In genomic region chr12:104505095-104505819, GRCh38 we compare ENCODE assay signal across 7 cellular contexts. TPM values are rescaled to one million over a fixed set of nuclear protein-coding genes. Genes with fewer than 3 reads are reported as not detected.
DNase-seq lines count a peak whose midpoint lies in the region; ATAC-seq and TF ChIP-seq lines count a peak whose summit lies in the region.

No MANE protein-coding gene starts in this region.

- TF ChIP-seq POLR2A in prostate gland (IDR thresholded peaks at IDR 0.05), result no peak
- no peak for TF ChIP-seq POLR2A in spleen (IDR thresholded peaks at IDR 0.05)

- WGBS in prostate gland, result 38% methylated on average over 7 of the region's 7 CpGs
- WGBS in spleen, 5 donors, result 58 to 75% (median 72%) methylated on average over 7 of the region's 7 CpGs

- H3K4me3 ChIP-seq in prostate gland (no peak overlapping the region), spleen (no peak overlapping the region)

- intact Hi-C loops in prostate gland (cut with DNase I) (no loop called here), spleen (cut with DNase I; ENCODE audit: low total_unique reads) (no loop called here)

- no peak overlapping the region for H3K27ac ChIP-seq in prostate gland
- H3K27ac ChIP-seq in spleen, result peak overlapping the region in 3 of 8 donors; percentile 1 to 24 (median 6)

- H3K27me3 ChIP-seq in prostate gland (replicated peaks; ENCODE audit: insufficient read depth) (no peaks in the 10 kb centered on the region), spleen (replicated peaks in 1 of 7) (no peaks in the 10 kb centered on the region)

- DNase-seq in NCI-H1436 (lab: John Stamatoyannopoulos, UW) (peak; percentile 53), renal cortical epithelial cell (ENCODE audit: low read depth) (peak; percentile 43), GDM1 (lab: John Stamatoyannopoulos, UW) (no peak), prostate gland (ENCODE audit: low spot score) (no peak), spleen (no peak)

- ATAC-seq in GM19023 (IDR thresholded peaks at IDR 0.05; ENCODE audit: unreplicated experiment), result peak; percentile 94
- peak; percentile 92 for ATAC-seq in HG02798 (IDR thresholded peaks at IDR 0.05; ENCODE audit: poor library complexity, unreplicated experiment)

- no peaks in the 10 kb centered on the region for H3K4me1 ChIP-seq in prostate gland (replicated peaks)
- peaks cover 16 to 99% (median 86%) of the 10 kb centered on the region in 6 donors for H3K4me1 ChIP-seq in spleen

- TF ChIP-seq CTCF in prostate gland (IDR thresholded peaks at IDR 0.05), result no peak
- TF ChIP-seq CTCF in spleen (IDR thresholded peaks at IDR 0.05 in 8 of 11, conservative IDR thresholded peaks at IDR 0.05 in 3 of 11), result no peak

- H3K9me3 ChIP-seq in prostate gland (no peaks in the 10 kb centered on the region), spleen (no peaks in the 10 kb centered on the region)

- H3K36me3 ChIP-seq in prostate gland (no peaks in the 10 kb centered on the region), spleen (peaks cover 0 to 8% (median 0%) of the 10 kb centered on the region in 6 donors)

RNA-seq across cellular contexts. Expression of gene CHST11, which starts 48.5 kb away (rescaled TPM):
- 14.9 and 20.6 TPM in 2 replicates for total RNA-seq in renal cortical epithelial cell
- 10 to 100 TPM; 10.4 to 25.4 TPM for total RNA-seq in prostate gland
- total RNA-seq in spleen, result 10 to 100 TPM; 45.0 to 65.1 (median 56.1) TPM
- 1 to 10 TPM; 5.2 to 6.1 (median 5.8) TPM for polyA plus RNA-seq in spleen

Comparison
In these comparisons a context has a peak if more than half of its experiments do, and no peak if none do; other contexts are left out.
1. DNase-seq: peak in NCI-H1436 (single experiment) and renal cortical epithelial cell (single experiment); none in GDM1 (single experiment), prostate gland (single experiment) and spleen (single experiment).